Comparison of ENCODE assay signal across 15 cellular contexts in genomic region chr7:2660359-2661095, GRCh38. TPM values are rescaled to one million over a fixed set of nuclear protein-coding genes. Genes with fewer than 3 reads are reported as not detected.
DNase-seq lines count a peak whose midpoint lies in the region; ATAC-seq, FAIRE-seq and TF ChIP-seq lines count a peak whose summit lies in the region.
"Had no signal": no experiment of that assay in that cellular context is flagged by ENCODE, and none has a peak within 500 bp of the region (broad histone marks: within the 10 kb centered on the region; RNA-seq: fewer than 3 reads in every experiment).

No MANE protein-coding gene starts in this region.

- H3K4me1 ChIP-seq in HCT116 (ENCODE audit: control insufficient read depth in 1 of 2, insufficient read depth in 2 of 2, low read length in 2 of 2), result 0 out of 4 replicates have a peak, but pooled peaks cover 0 to 4% of the 10 kb centered on the region in 2 experiments
- peaks cover 24% of the 10 kb centered on the region for H3K4me1 ChIP-seq in HepG2 (ENCODE audit: insufficient read depth, low read length)
- H3K4me1 ChIP-seq in HAP-1, result no peaks in the 10 kb centered on the region
- H3K4me1 ChIP-seq: parathyroid adenoma had no signal

- H2AFZ ChIP-seq in HCT116 (ENCODE audit: low read depth, low read length, poor library complexity, severe bottlenecking) (no peak overlapping the region), HepG2 (ENCODE audit: low read length) (no peak overlapping the region)
- H2AFZ ChIP-seq: parathyroid adenoma had no signal

- peak; percentile 33 for TF ChIP-seq CTCF in AG10803 (conservative IDR thresholded peaks at IDR 0.05; ENCODE audit: low read length)
- TF ChIP-seq CTCF in HCT116 (IDR thresholded peaks at IDR 0.05 in 2 of 3, conservative IDR thresholded peaks at IDR 0.05 in 1 of 3; ENCODE audit: borderline replicate concordance in 1 of 3, insufficient read depth in 1 of 3, low read depth in 2 of 3, low read length in 2 of 3), result peak in 2 of 3 experiments; percentile 53 to 58; a peak in 4 of 6 replicates
- TF ChIP-seq CTCF in astrocyte of the cerebellum (IDR thresholded peaks at IDR 0.05; ENCODE audit: low read depth, low read length, missing control alignments), result peak; percentile 50
- peak; percentile 64 for TF ChIP-seq CTCF in HepG2 (CRISPR knock-in tag; IDR thresholded peaks at IDR 0.05)

- H3K9ac ChIP-seq in HCT116 (ENCODE audit: low read length) (no peak overlapping the region), HepG2 (ENCODE audit: insufficient read depth, low read depth, low read length) (no peak overlapping the region)
- H3K9ac ChIP-seq: parathyroid adenoma had no signal

- no peak overlapping the region for H3K27ac Mint-ChIP-seq in activated naive CD8-positive, alpha-beta T cell treated with anti-CD3 and anti-CD28 coated beads for 36 hours
- H3K27ac Mint-ChIP-seq: activated naive CD4-positive, alpha-beta T cell treated with anti-CD3 and anti-CD28 coated beads, Interleukin-2, amount 50 U/mL, for 24 hours; CD4-positive, CD25-positive, alpha-beta regulatory T cell had no signal

- H3K4me2 ChIP-seq in HCT116 (ENCODE audit: low read length), result no peak overlapping the region
- H3K4me2 ChIP-seq in HepG2 (ENCODE audit: low read depth, low read length), result no peak overlapping the region

- H4K20me1 ChIP-seq in HCT116 (ENCODE audit: insufficient read depth) (no peaks in the 10 kb centered on the region), HepG2 (ENCODE audit: insufficient read depth, low read length) (peaks cover 7% of the 10 kb centered on the region; the same call in 1 of the 2 replicates)

- CTCF ChIA-PET in HCT116 (lab: Charles Lee), result no interaction called here
- CTCF ChIA-PET in HepG2 (lab: Yijun Ruan, JAX; ENCODE audit: low intra/inter-chr PET ratio, low total read pairs), result no interaction called here

- TF ChIP-seq POLR2A in HCT116 (IDR thresholded peaks at IDR 0.05; ENCODE audit: borderline replicate concordance, extremely low read depth, insufficient read depth, insufficient read length), result no peak
- no peak for TF ChIP-seq POLR2A in HepG2 (IDR thresholded peaks at IDR 0.05; ENCODE audit: insufficient read depth in 1 of 2, low read depth in 2 of 2, low read length in 2 of 2)

- no peaks in the 10 kb centered on the region for H3K4me1 Mint-ChIP-seq in activated naive CD8-positive, alpha-beta T cell treated with anti-CD3 and anti-CD28 coated beads for 36 hours
- H3K4me1 Mint-ChIP-seq: activated naive CD4-positive, alpha-beta T cell treated with anti-CD3 and anti-CD28 coated beads, Interleukin-2, amount 50 U/mL, for 24 hours had no signal

- TF ChIP-seq RAD21 in HCT116 (IDR thresholded peaks at IDR 0.05; ENCODE audit: low read depth) (no peak), HepG2 (CRISPR knock-in tag; IDR thresholded peaks at IDR 0.05) (no peak)

- POLR2A ChIA-PET in HCT116 (lab: Charles Lee) (interaction anchor here (0.6 kb wide), 1 partner anchor 9 kb away, joined by 3 read pairs; no protein-coding TSS in a partner anchor), HepG2 (lab: Yijun Ruan, JAX) (interaction anchor here (0.7 to 1.0 kb wide), 2 partner anchors 133 to 212 kb away, joined by 3 to 4 read pairs; no protein-coding TSS in a partner anchor)

- H3K27me3 Mint-ChIP-seq in activated naive CD8-positive, alpha-beta T cell treated with anti-CD3 and anti-CD28 coated beads for 36 hours, result no peaks in the 10 kb centered on the region
- H3K27me3 Mint-ChIP-seq: activated naive CD4-positive, alpha-beta T cell treated with anti-CD3 and anti-CD28 coated beads, Interleukin-2, amount 50 U/mL, for 24 hours; CD4-positive, CD25-positive, alpha-beta regulatory T cell had no signal

- in situ Hi-C loops in astrocyte of the cerebellum (cut with HindIII; ENCODE audit: low sequenced_read_pairs), result no loop called here
- in situ Hi-C loops in HepG2 (cut with HindIII; ENCODE audit: extremely low pct_ligation_motif_present, low pct_unique_long_range_greater_than_20kb), result no loop called here
- in situ Hi-C loops in HAP-1 (cut with MboI; ENCODE audit: low sequenced_read_pairs), result no loop called here

- H3K4me3 Mint-ChIP-seq in activated naive CD8-positive, alpha-beta T cell treated with anti-CD3 and anti-CD28 coated beads for 36 hours, result no peak overlapping the region
- H3K4me3 Mint-ChIP-seq: activated naive CD4-positive, alpha-beta T cell treated with anti-CD3 and anti-CD28 coated beads, Interleukin-2, amount 50 U/mL, for 24 hours; CD4-positive, CD25-positive, alpha-beta regulatory T cell had no signal

- intact Hi-C loops in HCT116 (cut with micrococcal nuclease) (no loop called here), HepG2 (cut with micrococcal nuclease; ENCODE audit: unreplicated experiment) (no loop called here)

- no peaks in the 10 kb centered on the region for H3K9me2 ChIP-seq in HCT116 (ENCODE audit: insufficient read depth)

- no peak overlapping the region for H3K27ac ChIP-seq in HCT116 (ENCODE audit: low read depth, low read length)
- no peak overlapping the region for H3K27ac ChIP-seq in HepG2 (ENCODE audit: extremely low read length, insufficient read depth, low read length)
- H3K27ac ChIP-seq: parathyroid adenoma, suprapubic skin had no signal

- H3K36me3 Mint-ChIP-seq in activated naive CD8-positive, alpha-beta T cell treated with anti-CD3 and anti-CD28 coated beads for 36 hours, result no peaks in the 10 kb centered on the region
- H3K36me3 Mint-ChIP-seq: activated naive CD4-positive, alpha-beta T cell treated with anti-CD3 and anti-CD28 coated beads, Interleukin-2, amount 50 U/mL, for 24 hours had no signal

- H3K9me3 Mint-ChIP-seq in activated naive CD8-positive, alpha-beta T cell treated with anti-CD3 and anti-CD28 coated beads for 36 hours, result peaks cover 1% of the 10 kb centered on the region
- H3K9me3 Mint-ChIP-seq: activated naive CD4-positive, alpha-beta T cell treated with anti-CD3 and anti-CD28 coated beads, Interleukin-2, amount 50 U/mL, for 24 hours had no signal

- H3K4me3 ChIP-seq in AG10803 (ENCODE audit: low read length), result no peak overlapping the region
- H3K4me3 ChIP-seq in HCT116 (replicated peaks in 1 of 2; ENCODE audit: low read depth in 1 of 2, low read length in 2 of 2), result no peak overlapping the region
- no peak overlapping the region for H3K4me3 ChIP-seq in astrocyte of the cerebellum (ENCODE audit: low read depth, low read length)
- H3K4me3 ChIP-seq in HepG2 (replicated peaks in 1 of 3; ENCODE audit: insufficient read depth in 1 of 3, low read depth in 2 of 3, low read length in 3 of 3), result no peak overlapping the region
- H3K4me3 ChIP-seq in HAP-1, result no peak overlapping the region
- H3K4me3 ChIP-seq: dorsolateral prefrontal cortex, suprapubic skin had no signal

- TF ChIP-seq EP300 in HepG2 (IDR thresholded peaks at IDR 0.05; ENCODE audit: low read depth in 2 of 2, low read length in 2 of 2), result no peak
- TF ChIP-seq EP300 in HepG2 (CRISPR knock-in tag; IDR thresholded peaks at IDR 0.05; ENCODE audit: borderline replicate concordance), result no peak

- no peak for FAIRE-seq in HepG2 (lab: Jason Lieb, UNC)
- no peak for FAIRE-seq in RCC 7860 (lab: Jason Lieb, UNC)

- no peak for ATAC-seq in HCT116
- ATAC-seq in HepG2, result 0 out of 3 replicates have a peak, but pooled peaks have one; percentile 1

- H3K36me3 ChIP-seq in HCT116 (ENCODE audit: control insufficient read depth in 1 of 2, insufficient read depth in 2 of 2, low read length in 2 of 2) (no peaks in the 10 kb centered on the region; a peak in 1 of 4 replicates), HepG2 (replicated peaks in 1 of 2; ENCODE audit: control insufficient read depth in 1 of 2, insufficient read depth in 2 of 2, low read length in 2 of 2) (peaks cover 22 to 33% of the 10 kb centered on the region in 2 experiments), HAP-1 (replicated peaks) (no peaks in the 10 kb centered on the region; the same call in 1 of the 2 replicates)

- H3K79me2 ChIP-seq in HCT116 (ENCODE audit: insufficient read depth, low read length) (no peaks in the 10 kb centered on the region), HepG2 (ENCODE audit: insufficient read depth, low read length) (no peaks in the 10 kb centered on the region)
- H3K79me2 ChIP-seq: parathyroid adenoma had no signal

- H3K9me3 ChIP-seq in HCT116 (ENCODE audit: control insufficient read depth in 1 of 2, insufficient read depth in 1 of 2, low read depth in 1 of 2, low read length in 2 of 2) (no peaks in the 10 kb centered on the region), HepG2 (ENCODE audit: low read length) (no peaks in the 10 kb centered on the region), HAP-1 (no peaks in the 10 kb centered on the region)
- H3K9me3 ChIP-seq: suprapubic skin had no signal

- RAD21 ChIA-PET in HCT116 (lab: Charles Lee; ENCODE audit: low non-redundant PET in 1 of 2, low total read pairs in 2 of 2, uncharacterized antibody in 2 of 2, unreplicated experiment in 2 of 2), result no interaction called here

- BruUV-seq in HCT116 (replicated peaks; lab: Mats Ljungman, UMichigan), result no TSS peak
- no TSS peak for BruUV-seq in HepG2 (replicated peaks; lab: Mats Ljungman, UMichigan)

- DNase-seq in AG10803 (ENCODE audit: low read depth), result no peak
- no peak for DNase-seq in HCT116 (ENCODE audit: low read depth, low spot score)
- no peak for DNase-seq in astrocyte of the cerebellum (ENCODE audit: low read depth)
- no peak for DNase-seq in HepG2 (ENCODE audit: low spot score)
- no peak for DNase-seq in activated naive CD8-positive, alpha-beta T cell treated with anti-CD3 and anti-CD28 coated beads for 36 hours
- no peak for DNase-seq in H4 (ENCODE audit: low spot score)
- DNase-seq in RCC 7860 (ENCODE audit: low spot score), result no peak
- no peak for DNase-seq in HAP-1 (ENCODE audit: low spot score in 2 of 2)
- DNase-seq: activated CD8-positive, alpha-beta memory T cell treated with anti-CD3 and anti-CD28 coated beads for 24 hours; CD4-positive, CD25-positive, alpha-beta regulatory T cell; NCI-H748 treated with DMSO at 0.1 percent for 48 hours had no signal

- WGBS in HepG2 (ENCODE audit: low lambda C conversion rate), result 94% methylated on average over 19 of the region's 36 CpGs

- H3K27me3 ChIP-seq in HCT116 (ENCODE audit: insufficient read depth, low read length), result no peaks in the 10 kb centered on the region
- H3K27me3 ChIP-seq in HepG2 (ENCODE audit: control insufficient read depth in 1 of 2, insufficient read depth in 2 of 2, low read length in 2 of 2), result no peaks in the 10 kb centered on the region
- H3K27me3 ChIP-seq in HAP-1 (ENCODE audit: low read depth), result no peaks in the 10 kb centered on the region
- H3K27me3 ChIP-seq: dorsolateral prefrontal cortex, suprapubic skin had no signal

RNA-seq across cellular contexts. Expression of gene AMZ1, which starts 27.5 kb away (rescaled TPM):
- total RNA-seq in HCT116 (2021; ENCODE audit: unreplicated experiment) (not detected), HepG2 (2016; rRNA removed; fragmentation: Illumina TruSeq; extraction: Trizol) (not detected in 2 replicates)
- 0.03 and 0.04 TPM in 2 replicates for polyA plus RNA-seq in HCT116 (2012)
- total RNA-seq in HepG2 (2016; cell fraction: cytosol; rRNA removed; fragmentation: Illumina TruSeq; extraction: Trizol; ENCODE audit: low read depth), result not detected in 2 replicates
- total RNA-seq in HepG2 (2016; cell fraction: insoluble cytoplasmic fraction; rRNA removed; fragmentation: Illumina TruSeq; extraction: Trizol), result not detected in 2 replicates
- not detected in 2 replicates for total RNA-seq in HepG2 (2016; cell fraction: membrane; rRNA removed; fragmentation: Illumina TruSeq; extraction: Trizol)
- total RNA-seq in HepG2 (2016; cell fraction: nucleus; rRNA removed; fragmentation: Illumina TruSeq; extraction: Trizol), result not detected in 2 replicates
- polyA plus RNA-seq in HepG2 (2011; rRNA removed), result 0.03 TPM in 1 of 2 replicates, not detected in the other
- 0.01 and 0.04 TPM in 2 replicates for polyA plus RNA-seq in HepG2 (2011; cell fraction: cytosol; rRNA removed)
- 0.18 and 0.26 TPM in 2 replicates for polyA plus RNA-seq in HepG2 (2011; cell fraction: nucleus; rRNA removed)
- polyA plus RNA-seq in HepG2 (2012), result 0.05 and 0.07 TPM in 2 replicates
- polyA plus RNA-seq in HepG2 (2016; cell fraction: cytosol; fragmentation: Illumina TruSeq; extraction: Trizol; ENCODE audit: low read depth), result not detected in 2 replicates
- polyA plus RNA-seq in HepG2 (2016; cell fraction: insoluble cytoplasmic fraction; fragmentation: Illumina TruSeq; extraction: Trizol; ENCODE audit: low read depth), result not detected in 2 replicates
- polyA plus RNA-seq in HepG2 (2016; cell fraction: membrane; fragmentation: Illumina TruSeq; extraction: Trizol; ENCODE audit: low read depth), result not detected in 2 replicates
- not detected in 2 replicates for polyA plus RNA-seq in HepG2 (2016; cell fraction: nucleus; fragmentation: Illumina TruSeq; extraction: Trizol; ENCODE audit: insufficient read depth, low read depth)
- polyA minus RNA-seq in HepG2 (2011; rRNA and poly(A)+ RNA removed; ENCODE audit: low replicate concordance), result 0.30 and 0.84 TPM in 2 replicates
- polyA minus RNA-seq in HepG2 (2011; cell fraction: cytosol; rRNA and poly(A)+ RNA removed), result not detected in 2 replicates
- polyA minus RNA-seq in HepG2 (2011; cell fraction: nucleus; rRNA and poly(A)+ RNA removed), result 0.13 TPM in 1 of 2 replicates, not detected in the other
- under 1 TPM in 1 of 2 experiments, not detected in 1; 0.04 TPM for total RNA-seq in activated naive CD8-positive, alpha-beta T cell treated with anti-CD3 and anti-CD28 coated beads for 36 hours
- not detected in 2 replicates for total RNA-seq in H4 (2014; rRNA removed; shearing (Covaris generic))

RNA-seq across cellular contexts. Expression of gene TTYH3, which starts 28.7 kb away (rescaled TPM):
- total RNA-seq in HCT116 (2021; ENCODE audit: unreplicated experiment) (40.3 TPM), HepG2 (2016; rRNA removed; fragmentation: Illumina TruSeq; extraction: Trizol) (21.5 and 26.3 TPM in 2 replicates)
- 24.8 and 28.1 TPM in 2 replicates for polyA plus RNA-seq in HCT116 (2012)
- total RNA-seq in HepG2 (2016; cell fraction: cytosol; rRNA removed; fragmentation: Illumina TruSeq; extraction: Trizol; ENCODE audit: low read depth), result 11.5 and 11.7 TPM in 2 replicates
- total RNA-seq in HepG2 (2016; cell fraction: insoluble cytoplasmic fraction; rRNA removed; fragmentation: Illumina TruSeq; extraction: Trizol), result 19.4 and 28.8 TPM in 2 replicates
- 34.4 and 35.6 TPM in 2 replicates for total RNA-seq in HepG2 (2016; cell fraction: membrane; rRNA removed; fragmentation: Illumina TruSeq; extraction: Trizol)
- 37.1 and 45.0 TPM in 2 replicates for total RNA-seq in HepG2 (2016; cell fraction: nucleus; rRNA removed; fragmentation: Illumina TruSeq; extraction: Trizol)
- polyA plus RNA-seq in HepG2 (2011; rRNA removed), result 50.0 and 80.3 TPM in 2 replicates
- polyA plus RNA-seq in HepG2 (2011; cell fraction: cytosol; rRNA removed), result 48.3 and 72.3 TPM in 2 replicates
- 227 and 315 TPM in 2 replicates for polyA plus RNA-seq in HepG2 (2011; cell fraction: nucleus; rRNA removed)
- 90.1 and 104 TPM in 2 replicates for polyA plus RNA-seq in HepG2 (2012)
- 11.1 and 11.5 TPM in 2 replicates for polyA plus RNA-seq in HepG2 (2016; cell fraction: cytosol; fragmentation: Illumina TruSeq; extraction: Trizol; ENCODE audit: low read depth)
- 52.7 and 63.6 TPM in 2 replicates for polyA plus RNA-seq in HepG2 (2016; cell fraction: insoluble cytoplasmic fraction; fragmentation: Illumina TruSeq; extraction: Trizol; ENCODE audit: low read depth)
- 49.3 and 52.2 TPM in 2 replicates for polyA plus RNA-seq in HepG2 (2016; cell fraction: membrane; fragmentation: Illumina TruSeq; extraction: Trizol; ENCODE audit: low read depth)
- 138 and 141 TPM in 2 replicates for polyA plus RNA-seq in HepG2 (2016; cell fraction: nucleus; fragmentation: Illumina TruSeq; extraction: Trizol; ENCODE audit: insufficient read depth, low read depth)
- 4.5 and 192 TPM in 2 replicates for polyA minus RNA-seq in HepG2 (2011; rRNA and poly(A)+ RNA removed; ENCODE audit: low replicate concordance)
- polyA minus RNA-seq in HepG2 (2011; cell fraction: cytosol; rRNA and poly(A)+ RNA removed), result 91.4 and 94.8 TPM in 2 replicates
- 41.0 and 47.5 TPM in 2 replicates for polyA minus RNA-seq in HepG2 (2011; cell fraction: nucleus; rRNA and poly(A)+ RNA removed)
- 10 to 100 TPM; 26.8 to 27.2 TPM for total RNA-seq in activated naive CD8-positive, alpha-beta T cell treated with anti-CD3 and anti-CD28 coated beads for 36 hours
- 25.2 and 25.3 TPM in 2 replicates for total RNA-seq in H4 (2014; rRNA removed; shearing (Covaris generic))
